ENCODE assay signal across 15 cellular contexts in the genomic region with DNA sequence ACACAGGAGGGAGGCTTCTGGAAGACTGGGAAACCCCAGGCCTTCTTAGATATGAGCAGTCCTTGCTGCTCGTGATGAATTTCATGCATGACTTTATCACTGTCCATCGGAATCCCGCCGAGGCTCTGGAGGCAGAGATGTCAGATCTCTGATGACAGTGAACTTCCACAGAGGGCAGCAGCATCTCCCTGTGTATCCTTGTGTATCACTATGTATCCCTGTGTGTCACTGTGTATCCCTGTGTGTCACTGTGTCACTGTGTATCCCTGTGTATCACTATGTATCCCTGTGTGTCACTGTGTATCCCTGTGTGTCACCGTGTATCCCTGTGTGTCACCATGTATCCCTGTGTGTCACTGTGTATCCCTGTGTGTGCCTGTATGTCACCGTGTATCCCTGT.
DNase-seq lines count a peak whose midpoint lies in the region; ATAC-seq, FAIRE-seq and TF ChIP-seq lines count a peak whose summit lies in the region.
"Had no signal": no experiment of that assay in that cellular context is flagged by ENCODE, and none has a peak within 500 bp of the region (broad histone marks: within the 10 kb centered on the region; RNA-seq: fewer than 3 reads in every experiment).

No MANE protein-coding gene starts in this region.

- intact Hi-C loops in GM12878 (cut with micrococcal nuclease; ENCODE audit: unreplicated experiment) (loop anchor here (5.0 kb wide), 1 partner anchor 39 kb away; no protein-coding TSS in a partner anchor), kidney (cut with DNase I) (no loop called here)

- SMC1A ChIA-PET in GM12878 (lab: Charles Lee; ENCODE audit: uncharacterized antibody, unreplicated experiment): no interaction called here

- peak overlapping the region; percentile 79 for H3K4me3 Mint-ChIP-seq in T-helper 1 cell treated with Interleukin-12 subunit alpha and Interleukin-12 subunit beta and Interleukin-4 antibody, amounts not matched to agents 30 μg/mL and 1 μg/mL, for 36 hours

- in situ Hi-C loops in GM12878 (cut with MboI): no loop called here

- TF ChIP-seq POLR2A in GM12878 (IDR thresholded peaks at IDR 0.05; ENCODE audit: low read depth, low read length): no peak

- DNase-seq in T-helper 1 cell (no peak), M059J (ENCODE audit: low read depth) (peak; percentile 10), GM12878 (ENCODE audit: low read depth, low spot score) (no peak), osteoblast (ENCODE audit: insufficient read length, low spot score, missing footprints) (no peak), kidney (no peak), GM19239 (ENCODE audit: insufficient read length, low spot score) (no peak)
- DNase-seq: DMS79 treated with DMSO at 0.1 percent for 48 hours, left colon, NCI-H1436 treated with DMSO at 0.1 percent for 48 hours, SIG-M5 had no signal

- H3K27me3 Mint-ChIP-seq in T-helper 1 cell treated with Interleukin-12 subunit alpha and Interleukin-12 subunit beta and Interleukin-4 antibody, amounts not matched to agents 30 μg/mL and 1 μg/mL, for 36 hours (ENCODE audit: low read depth): no peaks in the 10 kb centered on the region

- H3K4me2 ChIP-seq in GM12878 (ENCODE audit: control insufficient read depth, insufficient read depth): peak overlapping the region; percentile 30; the same call in 1 of the 2 replicates
- no peak overlapping the region for H3K4me2 ChIP-seq in osteoblast (ENCODE audit: insufficient read depth, low read length)
- H3K4me2 ChIP-seq: smooth muscle cell had no signal

- peaks cover 67% of the 10 kb centered on the region for H3K4me1 Mint-ChIP-seq in T-helper 1 cell treated with Interleukin-12 subunit alpha and Interleukin-12 subunit beta and Interleukin-4 antibody, amounts not matched to agents 30 μg/mL and 1 μg/mL, for 36 hours (ENCODE audit: low read depth)

- H3K79me2 ChIP-seq in GM12878 (ENCODE audit: control insufficient read depth, insufficient read depth, low read length) (no peaks in the 10 kb centered on the region), osteoblast (ENCODE audit: insufficient read depth, low read length) (peaks cover 5% of the 10 kb centered on the region)

- POLR2A ChIA-PET in GM12878 (lab: Charles Lee): interaction anchor here (1.3 kb wide), 1 partner anchor 57 kb away, joined by 4 read pairs; no protein-coding TSS in a partner anchor

- CTCF ChIA-PET in GM12878 (lab: Yijun Ruan, JAX): no interaction called here

- no peaks in the 10 kb centered on the region for H3K9me3 ChIP-seq in GM12878 (replicated peaks; ENCODE audit: control insufficient read depth, insufficient read depth, low read length)
- H3K9me3 ChIP-seq in osteoblast (ENCODE audit: low read depth, low read length): no peaks in the 10 kb centered on the region
- H3K9me3 ChIP-seq in kidney (ENCODE audit: control insufficient read depth in 1 of 2, low read length in 2 of 2): no peaks in the 10 kb centered on the region
- H3K9me3 ChIP-seq: HAP-1 had no signal

- H2AFZ ChIP-seq in GM12878 (ENCODE audit: control insufficient read depth, low read depth, low read length): no peak overlapping the region
- no peak overlapping the region for H2AFZ ChIP-seq in osteoblast (ENCODE audit: low read length)

- peaks cover 22% of the 10 kb centered on the region for H3K4me1 ChIP-seq in GM12878 (ENCODE audit: control insufficient read depth, insufficient read depth, low read length)
- H3K4me1 ChIP-seq in osteoblast (ENCODE audit: insufficient read depth, low read length): peaks cover 43% of the 10 kb centered on the region
- peaks cover 0 to 9% of the 10 kb centered on the region in 2 donors for H3K4me1 ChIP-seq in kidney (ENCODE audit: control insufficient read depth in 1 of 2, insufficient read depth in 1 of 2, low read depth in 1 of 2, low read length in 2 of 2)

- H3K4me3 ChIP-seq in GM12878 (no peak overlapping the region), osteoblast (ENCODE audit: insufficient read depth, low read length) (no peak overlapping the region), kidney (ENCODE audit: low read length in 2 of 2) (no peak overlapping the region)
- H3K4me3 ChIP-seq: HAP-1, smooth muscle cell had no signal

- 96% methylated on average over 6 of the region's 6 CpGs for WGBS in GM12878 (ENCODE audit: insufficient coverage, insufficient replicate concordance, low lambda C conversion rate, missing lambda C conversion rate)

- no peaks in the 10 kb centered on the region for H3K9me3 Mint-ChIP-seq in T-helper 1 cell treated with Interleukin-12 subunit alpha and Interleukin-12 subunit beta and Interleukin-4 antibody, amounts not matched to agents 30 μg/mL and 1 μg/mL, for 36 hours

- H3K9ac ChIP-seq in GM12878 (ENCODE audit: control insufficient read depth, insufficient read depth, low read length) (no peak overlapping the region), kidney (ENCODE audit: low read length in 2 of 2) (no peak overlapping the region)

- no TSS peak for BruUV-seq in GM12878 (replicated peaks; lab: Mats Ljungman, UMichigan)

- H3K36me3 Mint-ChIP-seq in T-helper 1 cell treated with Interleukin-12 subunit alpha and Interleukin-12 subunit beta and Interleukin-4 antibody, amounts not matched to agents 30 μg/mL and 1 μg/mL, for 36 hours (ENCODE audit: low read depth): peaks cover 32% of the 10 kb centered on the region

- H3K27ac Mint-ChIP-seq in T-helper 1 cell treated with Interleukin-12 subunit alpha and Interleukin-12 subunit beta and Interleukin-4 antibody, amounts not matched to agents 30 μg/mL and 1 μg/mL, for 36 hours: peak overlapping the region; percentile 94

- H4K20me1 ChIP-seq in GM12878 (ENCODE audit: control insufficient read depth, insufficient read depth) (no peaks in the 10 kb centered on the region), osteoblast (ENCODE audit: insufficient read depth, low read length) (no peaks in the 10 kb centered on the region)

- ATAC-seq in GM12878 (no peak), HG02642 (IDR thresholded peaks at IDR 0.05; ENCODE audit: poor library complexity, unreplicated experiment) (no peak)
- ATAC-seq: left colon had no signal

- no peak for TF ChIP-seq RAD21 in GM12878 (IDR thresholded peaks at IDR 0.05; ENCODE audit: insufficient read depth, low read depth, low read length)

- RAD21 ChIA-PET in GM12878 (lab: Charles Lee; ENCODE audit: unreplicated experiment): no interaction called here

- H3K27me3 ChIP-seq in GM12878 (replicated peaks in 1 of 2; ENCODE audit: control insufficient read depth in 2 of 2, insufficient read depth in 2 of 2, low read length in 1 of 2) (no peaks in the 10 kb centered on the region), osteoblast (ENCODE audit: insufficient read depth, low read length) (no peaks in the 10 kb centered on the region)

- peak; percentile 23 for FAIRE-seq in GM12878 (lab: Jason Lieb, UNC)
- no peak for FAIRE-seq in kidney (lab: Jason Lieb, UNC)
- FAIRE-seq in GM19239 (lab: Jason Lieb, UNC): no peak
- FAIRE-seq: A204.1 had no signal

- TF ChIP-seq EP300 in GM12878 (IDR thresholded peaks at IDR 0.05; ENCODE audit: borderline replicate concordance in 1 of 2, control insufficient read depth in 1 of 2, low read depth in 2 of 2, low read length in 2 of 2): no peak

- no peak for TF ChIP-seq CTCF in GM12878 (IDR thresholded peaks at IDR 0.05 in 2 of 3, conservative IDR thresholded peaks at IDR 0.05 in 1 of 3; ENCODE audit: control insufficient read depth in 2 of 3, extremely low read depth in 1 of 3, insufficient read depth in 1 of 3, low read depth in 3 of 3, low read length in 3 of 3)
- TF ChIP-seq CTCF in osteoblast (IDR thresholded peaks at IDR 0.05; ENCODE audit: extremely low read depth, low read depth, low read length): no peak
- no peak for TF ChIP-seq CTCF in kidney (IDR thresholded peaks at IDR 0.05; ENCODE audit: borderline replicate concordance, extremely low read depth, insufficient read depth)

- H3K36me3 ChIP-seq in GM12878 (ENCODE audit: control insufficient read depth in 2 of 2, insufficient read depth in 2 of 2, low read length in 1 of 2) (peaks cover 0 to 8% of the 10 kb centered on the region in 2 experiments; a peak in 3 of 4 replicates), osteoblast (ENCODE audit: insufficient read depth, low read length) (peaks cover 10% of the 10 kb centered on the region), kidney (ENCODE audit: control insufficient read depth in 1 of 2, insufficient read depth in 2 of 2, low read length in 2 of 2) (no peaks in the 10 kb centered on the region)
- H3K36me3 ChIP-seq: HAP-1 had no signal

- peak overlapping the region; percentile 95 for H3K27ac ChIP-seq in GM12878 (ENCODE audit: control insufficient read depth, insufficient read depth)
- peak overlapping the region; percentile 90 for H3K27ac ChIP-seq in osteoblast (ENCODE audit: low read depth, low read length)
- no peak overlapping the region for H3K27ac ChIP-seq in kidney (ENCODE audit: low read depth in 2 of 2, low read length in 2 of 2)

TF ChIP-seq in GM12878, 131 proteins besides CTCF, POLR2A, EP300 and RAD21 (continues in another document):
- TF ChIP-seq GATAD2B (conservative IDR thresholded peaks at IDR 0.05; ENCODE audit: low read depth) (no peak), CBFB (IDR thresholded peaks at IDR 0.05; ENCODE audit: low read depth) (no peak), MXI1 (IDR thresholded peaks at IDR 0.05; ENCODE audit: low read depth, low read length) (no peak), RFX5 (IDR thresholded peaks at IDR 0.05; ENCODE audit: low read depth, low read length) (no peak), MEF2B (IDR thresholded peaks at IDR 0.05; ENCODE audit: partially characterized antibody, poor library complexity, severe bottlenecking) (no peak), RELA (IDR thresholded peaks at IDR 0.05; ENCODE audit: borderline replicate concordance, partially characterized antibody) (no peak), ZNF274 (IDR thresholded peaks at IDR 0.05; ENCODE audit: insufficient read depth, insufficient read length) (no peak)
- TF ChIP-seq, protein P1, sequence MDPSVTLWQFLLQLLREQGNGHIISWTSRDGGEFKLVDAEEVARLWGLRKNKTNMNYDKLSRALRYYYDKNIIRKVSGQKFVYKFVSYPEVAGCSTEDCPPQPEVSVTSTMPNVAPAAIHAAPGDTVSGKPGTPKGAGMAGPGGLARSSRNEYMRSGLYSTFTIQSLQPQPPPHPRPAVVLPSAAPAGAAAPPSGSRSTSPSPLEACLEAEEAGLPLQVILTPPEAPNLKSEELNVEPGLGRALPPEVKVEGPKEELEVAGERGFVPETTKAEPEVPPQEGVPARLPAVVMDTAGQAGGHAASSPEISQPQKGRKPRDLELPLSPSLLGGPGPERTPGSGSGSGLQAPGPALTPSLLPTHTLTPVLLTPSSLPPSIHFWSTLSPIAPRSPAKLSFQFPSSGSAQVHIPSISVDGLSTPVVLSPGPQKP (IDR thresholded peaks at IDR 0.05; ENCODE audit: low read depth, low read length): no peak

Comparison
In these comparisons a context has a peak if more than half of its experiments do, and no peak if none do; other contexts are left out.
1. H3K27ac ChIP-seq: peak in GM12878 (single experiment) and osteoblast (single experiment); none in kidney (0 of 2).